In genomic region chr1:1399187-1399869, GRCh38 we compare ENCODE assay signal across 1 cellular context.
TF ChIP-seq lines count a peak whose summit lies in the region.

CCNL2 (minus strand) TSS chr1:1399335; CDS start chr1:1399306, 29 bp downstream.

TF ChIP-seq in HepG2, 621 proteins besides CTCF, POLR2A, EP300 and RAD21 (continued from another document and continues in another):
- TF ChIP-seq CBFB (CRISPR knock-in tag; IDR thresholded peaks at IDR 0.05) (peak; percentile 48; the same call in 1 of the 2 replicates), ZSCAN30 (CRISPR knock-in tag; IDR thresholded peaks at IDR 0.05) (peak; percentile 91; the same call in 1 of the 2 replicates), NFRKB (IDR thresholded peaks at IDR 0.05) (0 out of 2 replicates have a peak, but pooled peaks have one; percentile 17), ZSCAN5A (CRISPR knock-in tag; IDR thresholded peaks at IDR 0.05; ENCODE audit: borderline replicate concordance) (no peak), TERF1 (CRISPR knock-in tag; IDR thresholded peaks at IDR 0.05) (no peak), AGO1 (IDR thresholded peaks at IDR 0.05; ENCODE audit: low read depth, low read length, poor library complexity, severe bottlenecking) (peak; percentile 59), ZNF350 (CRISPR knock-in tag; IDR thresholded peaks at IDR 0.05; ENCODE audit: borderline replicate concordance, low read depth) (peak; percentile 29; the same call in 1 of the 2 replicates), SAP130 (CRISPR knock-in tag; IDR thresholded peaks at IDR 0.05; ENCODE audit: low read depth) (peak; percentile 97), ZBTB7B (CRISPR knock-in tag; IDR thresholded peaks at IDR 0.05) (peak; percentile 56; the same call in 1 of the 2 replicates), ATF1 (CRISPR knock-in tag; IDR thresholded peaks at IDR 0.05) (peak; percentile 83), HNF1A (IDR thresholded peaks at IDR 0.05; ENCODE audit: low read depth) (no peak), HNF1A (CRISPR knock-in tag; IDR thresholded peaks at IDR 0.05; ENCODE audit: borderline replicate concordance) (peak; percentile 78; the same call in 1 of the 2 replicates), MATR3 (CRISPR knock-in tag; IDR thresholded peaks at IDR 0.05) (no peak), MIXL1 (CRISPR knock-in tag; IDR thresholded peaks at IDR 0.05) (peak; percentile 57; the same call in 1 of the 2 replicates), ZNF800 (CRISPR knock-in tag; IDR thresholded peaks at IDR 0.05) (0 out of 2 replicates have a peak, but pooled peaks have one; percentile 60), ZFY (CRISPR knock-in tag; IDR thresholded peaks at IDR 0.05) (peak; percentile 85), ZNF513 (CRISPR knock-in tag; conservative IDR thresholded peaks at IDR 0.05) (0 out of 2 replicates have a peak, but pooled peaks have one; percentile 18), MYPOP (CRISPR knock-in tag; IDR thresholded peaks at IDR 0.05) (peak; percentile 61; the same call in 1 of the 2 replicates), ZBTB33 (CRISPR knock-in tag; IDR thresholded peaks at IDR 0.05) (peak; percentile 6; the same call in 1 of the 2 replicates), USF2 (IDR thresholded peaks at IDR 0.05; ENCODE audit: low read depth, low read length) (no peak), USF2 (CRISPR knock-in tag; IDR thresholded peaks at IDR 0.05; ENCODE audit: borderline replicate concordance) (no peak), ZNF205 (CRISPR knock-in tag; IDR thresholded peaks at IDR 0.05) (no peak; the same call in 1 of the 2 replicates), DBP (CRISPR knock-in tag; IDR thresholded peaks at IDR 0.05; ENCODE audit: not compliant biosample characterization) (no peak), ERF (CRISPR knock-in tag; IDR thresholded peaks at IDR 0.05) (peak; percentile 87; the same call in 1 of the 2 replicates), ZHX1 (CRISPR knock-in tag; IDR thresholded peaks at IDR 0.05; ENCODE audit: low read depth) (peak; percentile 71), ZBTB38 (CRISPR knock-in tag; IDR thresholded peaks at IDR 0.05) (peak; percentile 75; the same call in 1 of the 2 replicates), ZNF616 (CRISPR knock-in tag; IDR thresholded peaks at IDR 0.05; ENCODE audit: low read depth) (0 out of 2 replicates have a peak, but pooled peaks have one; percentile 3), TFDP1 (CRISPR knock-in tag; IDR thresholded peaks at IDR 0.05; ENCODE audit: borderline replicate concordance) (peak; percentile 73; the same call in 1 of the 2 replicates), KDM2A (CRISPR knock-in tag; IDR thresholded peaks at IDR 0.05; ENCODE audit: borderline replicate concordance, low read depth) (peak; percentile 98)
